Comparison of ENCODE assay signal across 18 cellular contexts in genomic region chr5:98433022-98433421, GRCh38.
A peak's percentile ranks its signal among the peaks of the same experiment; 100 is the strongest.
DNase-seq lines count a peak whose midpoint lies in the region; ATAC-seq and TF ChIP-seq lines count a peak whose summit lies in the region.
"Had no signal": no experiment of that assay in that cellular context is flagged by ENCODE, and none has a peak within 500 bp of the region (broad histone marks: within the 10 kb centered on the region; RNA-seq: fewer than 3 reads in every experiment).

No MANE protein-coding gene starts in this region.

- no peak overlapping the region for H3K4me3 ChIP-seq in GM23338
- no peak overlapping the region for H3K4me3 ChIP-seq in fibroblast of the aortic adventitia (ENCODE audit: low read depth, low read length)
- H3K4me3 ChIP-seq in neuronal stem cell (ENCODE audit: low read length in 2 of 2): no peak overlapping the region
- no peak overlapping the region for H3K4me3 ChIP-seq in CD8-positive, alpha-beta T cell (ENCODE audit: low read depth, low read length)
- H3K4me3 ChIP-seq: SJCRH30 had no signal

- H4K20me1 ChIP-seq in GM23338 (replicated peaks; ENCODE audit: insufficient read depth): no peaks in the 10 kb centered on the region

- H3K4ac ChIP-seq in neuronal stem cell (ENCODE audit: low read length): no peak overlapping the region

- no peak overlapping the region for H2BK15ac ChIP-seq in neuronal stem cell (ENCODE audit: low read length)

- no peak overlapping the region for H3K18ac ChIP-seq in neuronal stem cell (ENCODE audit: low read length)

- H4K91ac ChIP-seq in neuronal stem cell (ENCODE audit: low read depth, low read length, poor library complexity): no peak overlapping the region

- peaks cover 0 to 9% of the 10 kb centered on the region in 2 donors for H3K9me3 ChIP-seq in neuronal stem cell (replicated peaks in 1 of 2; ENCODE audit: control insufficient read depth in 2 of 2, insufficient read depth in 1 of 2, low read depth in 1 of 2, low read length in 2 of 2)
- no peaks in the 10 kb centered on the region for H3K9me3 ChIP-seq in CD8-positive, alpha-beta T cell (ENCODE audit: low read length)
- H3K9me3 ChIP-seq: SJCRH30 had no signal

- no peak overlapping the region for H2BK120ac ChIP-seq in neuronal stem cell (ENCODE audit: low read depth, low read length)

- no peak overlapping the region for H3K9ac ChIP-seq in neuronal stem cell (ENCODE audit: low read depth, low read length, poor library complexity)
- H3K9ac ChIP-seq: KMS-11 had no signal

- no peak overlapping the region for H2AK5ac ChIP-seq in neuronal stem cell (ENCODE audit: low read depth, low read length)

- no peaks in the 10 kb centered on the region for H3K36me3 ChIP-seq in GM23338 (ENCODE audit: insufficient read depth)
- H3K36me3 ChIP-seq in neuronal stem cell (replicated peaks in 1 of 2; ENCODE audit: control insufficient read depth in 2 of 2, insufficient read depth in 2 of 2, low read length in 2 of 2): no peaks in the 10 kb centered on the region
- no peaks in the 10 kb centered on the region for H3K36me3 ChIP-seq in CD8-positive, alpha-beta T cell (ENCODE audit: insufficient read depth, low read length)
- H3K36me3 ChIP-seq: SJCRH30 had no signal

- no peak overlapping the region for H2AFZ ChIP-seq in GM23338
- peak overlapping the region; percentile 19 for H2AFZ ChIP-seq in neuronal stem cell (ENCODE audit: low read length)

- DNase-seq in GM23338 (ENCODE audit: low spot score) (no peak), fibroblast of the aortic adventitia (ENCODE audit: low read depth) (peak; percentile 38), neuronal stem cell (ENCODE audit: low spot score) (no peak), DMS153 (lab: John Stamatoyannopoulos, UW) (no peak), AG08395 (ENCODE audit: low spot score) (no peak)
- no peak for DNase-seq in CD8-positive, alpha-beta T cell
- DNase-seq: AML-193, DMS79 treated with DMSO at 0.1 percent for 48 hours, GOT3, NCI-H1417 treated with DMSO at 0.1 percent for 48 hours, NCI-H187 treated with DMSO at 0.1 percent for 48 hours, NCI-H2227 treated with DMSO at 0.1 percent for 48 hours, NCI-H526, SJCRH30 had no signal

- H3K9me2 ChIP-seq in GM23338 (ENCODE audit: insufficient read depth): no peaks in the 10 kb centered on the region; the same call in 1 of the 2 replicates

- H3K79me2 ChIP-seq in GM23338 (replicated peaks; ENCODE audit: insufficient read depth): no peaks in the 10 kb centered on the region

- H3F3A ChIP-seq in GM23338 (replicated peaks; ENCODE audit: low read depth): no peaks in the 10 kb centered on the region

- H3K4me1 ChIP-seq in GM23338 (ENCODE audit: insufficient read depth): peaks cover 12% of the 10 kb centered on the region; the same call in 1 of the 2 replicates
- H3K4me1 ChIP-seq in neuronal stem cell (ENCODE audit: control insufficient read depth in 2 of 2, insufficient read depth in 1 of 2, low read depth in 1 of 2, low read length in 2 of 2): peaks cover 5 to 9% of the 10 kb centered on the region in 2 donors
- H3K4me1 ChIP-seq in CD8-positive, alpha-beta T cell (ENCODE audit: insufficient read depth, low read length): no peaks in the 10 kb centered on the region

- H3K79me1 ChIP-seq in neuronal stem cell (ENCODE audit: low read depth, low read length): no peaks in the 10 kb centered on the region

- TF ChIP-seq CTCF in GM23338 (conservative IDR thresholded peaks at IDR 0.05; ENCODE audit: low read depth in 2 of 2) (no peak), fibroblast of the aortic adventitia (IDR thresholded peaks at IDR 0.05; ENCODE audit: insufficient read depth, low read length) (no peak)
- TF ChIP-seq CTCF in CD8-positive, alpha-beta T cell (IDR thresholded peaks at IDR 0.05): no peak

- no peak overlapping the region for H4K8ac ChIP-seq in neuronal stem cell (ENCODE audit: low read depth, low read length)

- H3K4me1 Mint-ChIP-seq in GM23338: peaks cover 15% of the 10 kb centered on the region
- H3K4me1 Mint-ChIP-seq in CD8-positive, alpha-beta T cell (ENCODE audit: low read depth): no peaks in the 10 kb centered on the region

- peaks cover 3% of the 10 kb centered on the region for H3K27me3 Mint-ChIP-seq in GM23338 (ENCODE audit: insufficient read depth, low read depth, poor library complexity)
- H3K27me3 Mint-ChIP-seq in CD8-positive, alpha-beta T cell (ENCODE audit: low read depth): no peaks in the 10 kb centered on the region

- no peak overlapping the region for H3K27ac Mint-ChIP-seq in GM23338
- H3K27ac Mint-ChIP-seq in CD8-positive, alpha-beta T cell: no peak overlapping the region

- peak overlapping the region; percentile 19; the same call in 1 of the 2 replicates for H3K4me2 ChIP-seq in GM23338
- no peak overlapping the region for H3K4me2 ChIP-seq in neuronal stem cell (ENCODE audit: insufficient read depth, low read length, poor library complexity, severe bottlenecking)
- H3K4me2 ChIP-seq: KMS-11 had no signal

- no peaks in the 10 kb centered on the region for H3K36me3 Mint-ChIP-seq in GM23338 (ENCODE audit: low read depth)
- no peaks in the 10 kb centered on the region for H3K36me3 Mint-ChIP-seq in CD8-positive, alpha-beta T cell

- intact Hi-C loops in CD8-positive, alpha-beta T cell (cut with DNase I, micrococcal nuclease): no loop called here

- H3K9me3 Mint-ChIP-seq in GM23338: peaks cover 3% of the 10 kb centered on the region; the same call in 2 of the 3 replicates
- no peaks in the 10 kb centered on the region for H3K9me3 Mint-ChIP-seq in CD8-positive, alpha-beta T cell

- CTCF ChIA-PET in CD8-positive, alpha-beta T cell (lab: Charles Lee): no interaction called here

- WGBS in neuronal stem cell (ENCODE audit: extremely low coverage in 2 of 2, insufficient read length in 2 of 2, insufficient replicate concordance in 1 of 2), 2 donors: no CpG with 5 or more reads among the region's 2 CpGs

- no peak overlapping the region for H2BK12ac ChIP-seq in neuronal stem cell (ENCODE audit: low read length)

- no peak overlapping the region for H3K27ac ChIP-seq in GM23338 (ENCODE audit: low read depth)
- H3K27ac ChIP-seq in neuronal stem cell (replicated peaks; ENCODE audit: low read length): no peak overlapping the region
- no peak overlapping the region for H3K27ac ChIP-seq in CD8-positive, alpha-beta T cell (ENCODE audit: low read depth, low read length)
- H3K27ac ChIP-seq: C4-2B, KMS-11, SJCRH30 had no signal

- POLR2A ChIA-PET in CD8-positive, alpha-beta T cell (lab: Charles Lee): no interaction called here

- ATAC-seq in GM23338 (no peak; the same call in 2 of the 3 replicates), SK-N-SH treated with all-trans-retinoic acid at 6 μM for 48 hours (peak; percentile 84), HG03439 (IDR thresholded peaks at IDR 0.05; ENCODE audit: unreplicated experiment) (no peak)
- no peak for ATAC-seq in CD8-positive, alpha-beta T cell

- no peak overlapping the region for H3K23ac ChIP-seq in neuronal stem cell (ENCODE audit: low read depth, low read length, poor library complexity)

- no peak overlapping the region for H2BK5ac ChIP-seq in neuronal stem cell (ENCODE audit: low read length)

- H3K4me3 Mint-ChIP-seq in GM23338: no peak overlapping the region
- H3K4me3 Mint-ChIP-seq in CD8-positive, alpha-beta T cell: no peak overlapping the region

- H3K27me3 ChIP-seq in GM23338 (ENCODE audit: insufficient read depth): peaks cover 5% of the 10 kb centered on the region
- no peaks in the 10 kb centered on the region for H3K27me3 ChIP-seq in neuronal stem cell (ENCODE audit: control insufficient read depth in 3 of 3, insufficient read depth in 3 of 3, low read depth in 1 of 3, low read length in 3 of 3)
- H3K27me3 ChIP-seq in CD8-positive, alpha-beta T cell (ENCODE audit: insufficient read depth, low read length): no peaks in the 10 kb centered on the region
- H3K27me3 ChIP-seq: SJCRH30 had no signal

- H3K14ac ChIP-seq in neuronal stem cell (ENCODE audit: low read length): no peak overlapping the region

TF ChIP-seq in GM23338, 12 proteins besides CTCF, POLR2A, EP300 and RAD21 (continues in another document):
- TF ChIP-seq ZNF331 (CRISPR knock-in tag; IDR thresholded peaks at IDR 0.05; ENCODE audit: low read depth) (no peak), CREB1 (CRISPR knock-in tag; IDR thresholded peaks at IDR 0.05; ENCODE audit: low read depth) (no peak), EZH2phosphoT487 (IDR thresholded peaks at IDR 0.05; ENCODE audit: unreplicated experiment) (no peak), STAT1 (IDR thresholded peaks at IDR 0.05; ENCODE audit: unreplicated experiment) (no peak)

TF ChIP-seq in SK-N-SH treated with all-trans-retinoic acid at 6 μM for 48 hours, 23 proteins besides CTCF, POLR2A, EP300 and RAD21 (continues in another document):
- no peak for TF ChIP-seq POU6F1 (CRISPR knock-in tag; IDR thresholded peaks at IDR 0.05; ENCODE audit: borderline replicate concordance, low read depth)
- no peak for TF ChIP-seq GLIS3 (CRISPR knock-in tag; IDR thresholded peaks at IDR 0.05)
- TF ChIP-seq ZFP3 (CRISPR knock-in tag; IDR thresholded peaks at IDR 0.05): no peak
- TF ChIP-seq OSR1 (CRISPR knock-in tag; IDR thresholded peaks at IDR 0.05): no peak
- TF ChIP-seq ZFP30 (CRISPR knock-in tag; IDR thresholded peaks at IDR 0.05): no peak
- no peak for TF ChIP-seq ZNF70 (CRISPR knock-in tag; IDR thresholded peaks at IDR 0.05)
